Comparison of ENCODE assay signal across 23 cellular contexts in genomic region chr14:75486317-75486716, GRCh38. TPM values are rescaled to one million over a fixed set of nuclear protein-coding genes. Genes with fewer than 3 reads are reported as not detected.
"Had no signal": no experiment of that assay in that cellular context is flagged by ENCODE, and none has a peak within 500 bp of the region (broad histone marks: within the 10 kb centered on the region; RNA-seq: fewer than 3 reads in every experiment).

No MANE protein-coding gene starts in this region.

- H3K4me1 ChIP-seq: gastroesophageal sphincter, psoas muscle, testis had no signal

- H3K27ac Mint-ChIP-seq: activated naive CD4-positive, alpha-beta T cell treated with anti-CD3 and anti-CD28 coated beads, Interleukin-2, amount 50 U/mL, for 72 hours; dendritic cell treated with granulocyte-macrophage colony-stimulating factor and Interleukin-4, amounts not matched to agents 40 ng/mL and 50 ng/mL, for 4 days; type B pancreatic cell had no signal

- H3K27me3 ChIP-seq: esophagus muscularis mucosa, gastroesophageal sphincter, heart left ventricle, left lung, ovary, testis had no signal

- H3K36me3 ChIP-seq: esophagus muscularis mucosa, gastroesophageal sphincter, heart left ventricle, left lung, ovary had no signal

- H3K4me3 ChIP-seq: esophagus muscularis mucosa, gastroesophageal sphincter, heart left ventricle, left lung, mucosa of descending colon, ovary, psoas muscle, skin epidermis, testis had no signal

- H3K4me2 ChIP-seq: SK-N-SH had no signal

- H3K27me3 Mint-ChIP-seq: dendritic cell treated with granulocyte-macrophage colony-stimulating factor and Interleukin-4, amounts not matched to agents 40 ng/mL and 50 ng/mL, for 4 days; T-cell had no signal

- H3K9me3 Mint-ChIP-seq: activated naive CD4-positive, alpha-beta T cell treated with anti-CD3 and anti-CD28 coated beads, Interleukin-2, amount 50 U/mL, for 72 hours; naive B cell; T-cell; type B pancreatic cell had no signal

- ATAC-seq: gastroesophageal sphincter, heart left ventricle, left lung, mucosa of descending colon, psoas muscle, right cardiac atrium had no signal

- H3K9ac ChIP-seq: SK-N-SH had no signal

- H3K4me3 Mint-ChIP-seq: activated T-helper 1 cell treated with anti-CD3 and anti-CD28 coated beads, Interleukin-12 subunit alpha, Interleukin-12 subunit beta, Interleukin-2, Interleukin-4 antibody, amounts not matched to agents 30 ng/mL and 10 ng/mL and 1 ng/mL, durations not matched to agents 14 hours and 24 hours and 36 hours; dendritic cell treated with granulocyte-macrophage colony-stimulating factor and Interleukin-4, amounts not matched to agents 40 ng/mL and 50 ng/mL, for 4 days; naive B cell; T-cell; type B pancreatic cell had no signal

- DNase-seq: activated CD4-positive, alpha-beta T cell treated with anti-CD3 and anti-CD28 coated beads for 48 hours; activated gamma-delta T cell treated with Interleukin-2 at 50 U/mL for 16 hours; amniotic stem cell; effector CD8-positive, alpha-beta T cell; heart left ventricle; left lung; mucosa of descending colon; naive B cell; ovary; psoas muscle; right cardiac atrium; SK-N-SH; T-cell; testis had no signal

- H3K9me3 ChIP-seq: esophagus muscularis mucosa, gastroesophageal sphincter, heart left ventricle, left lung, mucosa of descending colon, ovary, psoas muscle, SK-N-SH, testis had no signal

- H3K27ac ChIP-seq: esophagus muscularis mucosa, gastroesophageal sphincter, heart left ventricle, left lung, ovary, psoas muscle, skin epidermis, testis had no signal

- H3K36me3 Mint-ChIP-seq: activated naive CD4-positive, alpha-beta T cell treated with anti-CD3 and anti-CD28 coated beads, Interleukin-2, amount 50 U/mL, for 72 hours; naive B cell; T-cell; type B pancreatic cell had no signal

RNA-seq across cellular contexts. Expression of gene BATF, which starts 36.0 kb away (rescaled TPM):
- total RNA-seq: cerebellum, kidney epithelial cell had no signal
- polyA plus RNA-seq: SK-N-SH had no signal
